ENCODE assay signal across 8 cellular contexts in genomic region chr1:40384413-40384762, GRCh38. TPM values are rescaled to one million over a fixed set of nuclear protein-coding genes. Genes with fewer than 3 reads are reported as not detected.
A peak's percentile ranks its signal among the peaks of the same experiment; 100 is the strongest.
DNase-seq lines count a peak whose midpoint lies in the region; ATAC-seq and TF ChIP-seq lines count a peak whose summit lies in the region.

No MANE protein-coding gene starts in this region.

- no peak for DNase-seq in heart right ventricle
- no peak for DNase-seq in left ventricle myocardium superior
- DNase-seq in activated CD8-positive, alpha-beta T cell treated with anti-CD3 and anti-CD28 coated beads, Interleukin-2, amount 10 ng/mL, durations not matched to agents 7 days and 5 days = no peak
- DNase-seq in mesenchymal stem cell = no peak
- DNase-seq in HEK293T (ENCODE audit: extremely low spot score) = no peak
- DNase-seq in EL = no peak
- DNase-seq in foreskin fibroblast = no peak

- no peak overlapping the region for H3K23ac ChIP-seq in mesenchymal stem cell (ENCODE audit: low read length in 2 of 2)

- no peaks in the 10 kb centered on the region for H3K27me3 Mint-ChIP-seq in activated CD8-positive, alpha-beta T cell treated with anti-CD3 and anti-CD28 coated beads, Interleukin-2, amount 10 ng/mL, durations not matched to agents 7 days and 5 days (ENCODE audit: low read depth)

- no peak overlapping the region for H3K14ac ChIP-seq in mesenchymal stem cell (ENCODE audit: low read length in 2 of 2)

- no peak overlapping the region for H3K4ac ChIP-seq in mesenchymal stem cell (ENCODE audit: low read depth in 1 of 2, low read length in 2 of 2)

- H3K9ac ChIP-seq in mesenchymal stem cell (ENCODE audit: low read length) = peak overlapping the region; percentile 52

- H2BK5ac ChIP-seq in mesenchymal stem cell (ENCODE audit: low read depth, low read length, poor library complexity, severe bottlenecking) = no peak overlapping the region

- H3K27ac ChIP-seq in heart right ventricle (peak overlapping the region in 7 of 10 donors; percentile 50 to 99 (median 69)), mesenchymal stem cell (ENCODE audit: low read length, poor library complexity, severe bottlenecking) (no peak overlapping the region), urinary bladder (ENCODE audit: low read depth) (peak overlapping the region; percentile 92)

- H4K8ac ChIP-seq in mesenchymal stem cell (ENCODE audit: low read length) = no peak overlapping the region

- H3K36me3 ChIP-seq in heart right ventricle (peaks cover 0 to 17% (median 0%) of the 10 kb centered on the region in 9 donors), mesenchymal stem cell (ENCODE audit: control insufficient read depth in 1 of 2, insufficient read depth in 2 of 2, low read depth in 1 of 2, low read length in 2 of 2) (no peaks in the 10 kb centered on the region), urinary bladder (ENCODE audit: insufficient read depth) (no peaks in the 10 kb centered on the region)

- peaks cover 93% of the 10 kb centered on the region for H3K4me1 Mint-ChIP-seq in activated CD8-positive, alpha-beta T cell treated with anti-CD3 and anti-CD28 coated beads, Interleukin-2, amount 10 ng/mL, durations not matched to agents 7 days and 5 days (ENCODE audit: low read depth)

- no peak overlapping the region for H3K4me2 ChIP-seq in mesenchymal stem cell (ENCODE audit: low read length, poor library complexity, severe bottlenecking)

- no peak overlapping the region for H4K91ac ChIP-seq in mesenchymal stem cell (ENCODE audit: low read length)

- CTCF ChIA-PET in activated CD8-positive, alpha-beta T cell treated with anti-CD3 and anti-CD28 coated beads, Interleukin-2, amount 10 ng/mL, durations not matched to agents 7 days and 5 days (lab: Charles Lee) = interaction anchor here (0.8 to 16.5 kb wide), 10 partner anchors 8 to 240 kb away, joined by 3 to 206 read pairs (median 7); partner anchors contain the start of genes COL9A2, SMAP2 and ZMPSTE24
- CTCF ChIA-PET in HEK293T (lab: Yijun Ruan, JAX) = interaction anchor here (1.2 kb wide), 1 partner anchor 20 kb away, joined by 3 read pairs; no protein-coding TSS in a partner anchor

- H3K27me3 ChIP-seq in heart right ventricle (no peaks in the 10 kb centered on the region), mesenchymal stem cell (ENCODE audit: control insufficient read depth in 1 of 2, insufficient read depth in 1 of 2, low read length in 2 of 2) (no peaks in the 10 kb centered on the region)

- no peak overlapping the region for H2BK12ac ChIP-seq in mesenchymal stem cell (ENCODE audit: low read length in 2 of 2)

- H3K4me1 ChIP-seq in heart right ventricle = peaks cover 11 to 97% (median 38%) of the 10 kb centered on the region in 9 donors
- H3K4me1 ChIP-seq in mesenchymal stem cell (ENCODE audit: control insufficient read depth, insufficient read depth, low read depth, low read length) = peaks cover 5% of the 10 kb centered on the region
- no peaks in the 10 kb centered on the region for H3K4me1 ChIP-seq in urinary bladder (ENCODE audit: insufficient read depth)

- H2AK5ac ChIP-seq in mesenchymal stem cell (ENCODE audit: low read length, severe bottlenecking) = no peak overlapping the region

- WGBS in heart right ventricle, 2 donors = 26 to 41% methylated on average over 2 of the region's 2 CpGs
- 62% methylated on average over 2 of the region's 2 CpGs for WGBS in mesenchymal stem cell
- 21% methylated on average over 2 of the region's 2 CpGs for WGBS in urinary bladder

- POLR2A ChIA-PET in activated CD8-positive, alpha-beta T cell treated with anti-CD3 and anti-CD28 coated beads, Interleukin-2, amount 10 ng/mL, durations not matched to agents 7 days and 5 days (lab: Charles Lee) = interaction anchor here (0.8 to 16.0 kb wide), 7 partner anchors 10 to 345 kb away, joined by 3 to 381 read pairs (median 23); partner anchors contain the start of genes CAP1, NFYC and SMAP2
- POLR2A ChIA-PET in HEK293T (lab: Yijun Ruan, JAX) = interaction anchor here (0.9 to 2.7 kb wide), 2 partner anchors 10 to 66 kb away, joined by 3 to 11 read pairs; partner anchors contain the start of genes SMAP2 and ZFP69B

- H3K9me3 ChIP-seq in heart right ventricle = no peaks in the 10 kb centered on the region
- H3K9me3 ChIP-seq in mesenchymal stem cell (ENCODE audit: control insufficient read depth, low read length) = no peaks in the 10 kb centered on the region

- H3K18ac ChIP-seq in mesenchymal stem cell (ENCODE audit: low read depth in 1 of 2, low read length in 2 of 2) = no peak overlapping the region

- ATAC-seq in heart right ventricle (no peak), left ventricle myocardium superior (no peak)
- ATAC-seq in activated CD8-positive, alpha-beta T cell treated with anti-CD3 and anti-CD28 coated beads, Interleukin-2, amount 10 ng/mL, durations not matched to agents 7 days and 5 days = no peak

- intact Hi-C loops in heart right ventricle (cut with DNase I) (no loop called here), left ventricle myocardium superior (cut with micrococcal nuclease) (no loop called here)

- no peak overlapping the region for H2AFZ ChIP-seq in mesenchymal stem cell (ENCODE audit: low read depth, low read length)

- TF ChIP-seq CTCF in heart right ventricle (IDR thresholded peaks at IDR 0.05) = no peak
- no peak for TF ChIP-seq CTCF in foreskin fibroblast (IDR thresholded peaks at IDR 0.05; ENCODE audit: low read depth, low read length)

- peaks cover 17% of the 10 kb centered on the region for H3K79me1 ChIP-seq in mesenchymal stem cell (replicated peaks; ENCODE audit: low read length, poor library complexity, severe bottlenecking)

- H3K36me3 Mint-ChIP-seq in activated CD8-positive, alpha-beta T cell treated with anti-CD3 and anti-CD28 coated beads, Interleukin-2, amount 10 ng/mL, durations not matched to agents 7 days and 5 days (ENCODE audit: low read depth) = peaks cover 45% of the 10 kb centered on the region

- peak overlapping the region; percentile 99 for H3K27ac Mint-ChIP-seq in activated CD8-positive, alpha-beta T cell treated with anti-CD3 and anti-CD28 coated beads, Interleukin-2, amount 10 ng/mL, durations not matched to agents 7 days and 5 days

- H3K4me3 ChIP-seq in heart right ventricle (peak overlapping the region in 1 of 10 donors; percentile 36), mesenchymal stem cell (ENCODE audit: insufficient read depth in 1 of 2, low read depth in 1 of 2, low read length in 2 of 2) (no peak overlapping the region), urinary bladder (ENCODE audit: low read depth, low read length) (no peak overlapping the region), foreskin fibroblast (ENCODE audit: low read depth in 1 of 2, low read length in 2 of 2) (no peak overlapping the region)

- no peak overlapping the region for H2BK120ac ChIP-seq in mesenchymal stem cell (ENCODE audit: low read depth, low read length)

- no peaks in the 10 kb centered on the region for H3K9me3 Mint-ChIP-seq in activated CD8-positive, alpha-beta T cell treated with anti-CD3 and anti-CD28 coated beads, Interleukin-2, amount 10 ng/mL, durations not matched to agents 7 days and 5 days (ENCODE audit: insufficient read depth)

- no peak overlapping the region for H2BK15ac ChIP-seq in mesenchymal stem cell (ENCODE audit: low read depth, poor library complexity, severe bottlenecking)

- H3K4me3 Mint-ChIP-seq in activated CD8-positive, alpha-beta T cell treated with anti-CD3 and anti-CD28 coated beads, Interleukin-2, amount 10 ng/mL, durations not matched to agents 7 days and 5 days = peak overlapping the region; percentile 79

TF ChIP-seq in HEK293T, 16 proteins besides CTCF, POLR2A, EP300 and RAD21:
- no peak for TF ChIP-seq SP1 (IDR thresholded peaks at IDR 0.05)
- no peak for TF ChIP-seq ARNT (IDR thresholded peaks at IDR 0.05)
- TF ChIP-seq NFRKB (IDR thresholded peaks at IDR 0.05) = no peak
- TF ChIP-seq FOXA1 (IDR thresholded peaks at IDR 0.05) = no peak
- no peak for TF ChIP-seq CTBP1 (IDR thresholded peaks at IDR 0.05; ENCODE audit: borderline replicate concordance)

RNA-seq across cellular contexts. Expression of gene SMAP2, which starts 10.9 kb away (rescaled TPM):
- total RNA-seq in heart right ventricle = 10 to 100 TPM in 9 of 10 donors, 1 to 10 TPM in 1; 9.4 to 29.8 (median 12.2) TPM
- polyA plus RNA-seq in heart right ventricle = 10 to 100 TPM; 12.2 to 16.5 TPM
- total RNA-seq in left ventricle myocardium superior = 15.1 TPM
- 100 to 1,000 TPM; 106 to 107 TPM for total RNA-seq in activated CD8-positive, alpha-beta T cell treated with anti-CD3 and anti-CD28 coated beads, Interleukin-2, amount 10 ng/mL, durations not matched to agents 7 days and 5 days
- polyA plus RNA-seq in mesenchymal stem cell (2013, experiment 1 of 2) = 24.8 TPM
- polyA plus RNA-seq in mesenchymal stem cell (2013, experiment 2 of 2) = 25.6 TPM
- total RNA-seq in urinary bladder = 17.0 TPM
- 47.3 TPM for polyA plus RNA-seq in urinary bladder
